Comparison of ENCODE assay signal across 16 cellular contexts in the genomic region with DNA sequence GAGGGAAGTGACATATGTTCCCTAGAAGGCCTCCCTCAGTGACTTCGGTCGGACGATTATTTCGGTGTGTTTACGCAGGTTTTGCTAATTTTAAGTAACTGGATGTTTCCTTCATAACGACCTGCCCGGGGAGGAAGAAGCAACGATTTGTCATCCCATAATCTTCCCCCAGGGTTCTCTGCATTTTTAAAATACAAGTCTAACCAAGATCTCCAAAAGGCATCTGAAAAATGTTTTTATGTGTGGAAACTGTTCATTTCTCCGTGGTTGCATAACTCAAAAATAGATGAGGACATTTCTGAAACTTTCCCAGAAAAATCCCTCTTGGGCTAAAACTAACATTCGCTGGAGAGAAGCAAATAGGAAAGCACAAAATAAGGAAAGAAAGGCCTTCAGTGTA.
DNase-seq lines count a peak whose midpoint lies in the region; TF ChIP-seq lines count a peak whose summit lies in the region.
"Had no signal": no experiment of that assay in that cellular context is flagged by ENCODE, and none has a peak within 500 bp of the region (broad histone marks: within the 10 kb centered on the region; RNA-seq: fewer than 3 reads in every experiment).

No MANE protein-coding gene starts in this region.

- TF ChIP-seq EP300 in ovary (IDR thresholded peaks at IDR 0.05) = no peak

- H3K36me3 ChIP-seq in osteoblast (ENCODE audit: insufficient read depth, low read length) (no peaks in the 10 kb centered on the region), ovary (no peaks in the 10 kb centered on the region)

- H3K27ac ChIP-seq in osteoblast (ENCODE audit: low read depth, low read length) (peak overlapping the region; percentile 95), ovary (no peak overlapping the region)

- WGBS in ovary, 3 donors = 61 to 66% (median 62%) methylated on average over 10 of the region's 10 CpGs

- DNase-seq in AG04449 (ENCODE audit: low read depth, low spot score) (peak; percentile 41), NCI-H226 (peak; percentile 58), dedifferentiated amniotic fluid mesenchymal stem cell (ENCODE audit: extremely low spot score) (peak; percentile 85), osteoblast (ENCODE audit: insufficient read length, low spot score, missing footprints) (no peak), T-helper 1 cell (no peak), islet precursor cell (no peak), DMS114 treated with DMSO at 0.1 percent for 48 hours (lab: John Stamatoyannopoulos, UW; ENCODE audit: unreplicated experiment) (no peak), ovary (no peak)
- DNase-seq: activated gamma-delta T cell treated with Interleukin-2 at 50 U/mL for 16 hours; H7; left cardiac atrium; NCI-H1417 treated with DMSO at 0.1 percent for 48 hours; NCI-H345; stimulated activated CD4-positive, alpha-beta T cell treated with anti-CD3 and anti-CD28 coated beads, Interleukin-2, amount 100 ng/mL, for 24 hours; stimulated activated CD8-positive, alpha-beta memory T cell treated with anti-CD3 and anti-CD28 coated beads, Interleukin-4, amount 100 ng/mL, for 48 hours had no signal

- H3K4me2 ChIP-seq in osteoblast (ENCODE audit: insufficient read depth, low read length) = peak overlapping the region; percentile 72

- H3K9me3 ChIP-seq in osteoblast (ENCODE audit: low read depth, low read length) (no peaks in the 10 kb centered on the region), ovary (no peaks in the 10 kb centered on the region)

- POLR2A ChIA-PET in AG04449 (lab: Yijun Ruan, JAX) = no interaction called here

- CTCF ChIA-PET in AG04449 (lab: Yijun Ruan, JAX) = no interaction called here

- TF ChIP-seq CTCF in AG04449 (IDR thresholded peaks at IDR 0.05; ENCODE audit: insufficient read depth, low read length, missing control alignments) (no peak), osteoblast (IDR thresholded peaks at IDR 0.05; ENCODE audit: extremely low read depth, low read depth, low read length) (no peak), ovary (IDR thresholded peaks at IDR 0.05) (no peak)

- intact Hi-C loops in ovary (cut with DNase I) = no loop called here

- H4K20me1 ChIP-seq in osteoblast (ENCODE audit: insufficient read depth, low read length) = no peaks in the 10 kb centered on the region

- peak overlapping the region; percentile 61 for H2AFZ ChIP-seq in osteoblast (ENCODE audit: low read length)

- H3K27me3 ChIP-seq in osteoblast (ENCODE audit: insufficient read depth, low read length) = no peaks in the 10 kb centered on the region
- H3K27me3 ChIP-seq in ovary = no peaks in the 10 kb centered on the region

- H3K4me1 ChIP-seq in osteoblast (ENCODE audit: insufficient read depth, low read length) (peaks cover 21% of the 10 kb centered on the region), ovary (ENCODE audit: insufficient read depth) (no peaks in the 10 kb centered on the region)

- no peaks in the 10 kb centered on the region for H3K79me2 ChIP-seq in osteoblast (ENCODE audit: insufficient read depth, low read length)

- no peak for TF ChIP-seq POLR2A in ovary (IDR thresholded peaks at IDR 0.05)

- H3K4me3 ChIP-seq in AG04449 (ENCODE audit: low read depth, low read length) (no peak overlapping the region), osteoblast (ENCODE audit: insufficient read depth, low read length) (peak overlapping the region; percentile 48), ovary (no peak overlapping the region)
- H3K4me3 ChIP-seq: K562 had no signal

Comparison
In these comparisons a context has a peak if more than half of its experiments do, and no peak if none do; other contexts are left out.
1. DNase-seq: peak in AG04449 (single experiment), NCI-H226 (single experiment) and dedifferentiated amniotic fluid mesenchymal stem cell (single experiment); none in osteoblast (single experiment), T-helper 1 cell (0 of 5), islet precursor cell (single experiment), DMS114 treated with DMSO at 0.1 percent for 48 hours (single experiment) and ovary (0 of 5).